Comparison of ENCODE assay signal across 15 cellular contexts in genomic region chr10:103216378-103216777, GRCh38. TPM values are rescaled to one million over a fixed set of nuclear protein-coding genes. Genes with fewer than 3 reads are reported as not detected.
"Had no signal": no experiment of that assay in that cellular context is flagged by ENCODE, and none has a peak within 500 bp of the region (broad histone marks: within the 10 kb centered on the region; RNA-seq: fewer than 3 reads in every experiment).

No MANE protein-coding gene starts in this region.

RNA-seq across cellular contexts. Expression of gene RPEL1, which starts 29.3 kb away (rescaled TPM):
- total RNA-seq: activated B cell treated with CpG ODN at 0.5 μM for 24 hours; activated CD8-positive, alpha-beta T cell treated with anti-CD3 and anti-CD28 coated beads for 36 hours; activated T-helper 17 cell treated with anti-CD3 and anti-CD28 coated beads, Interleukin-2, amount 50 U/mL, for 72 hours; gastrocnemius medialis; left colon; liver; mononuclear cell; natural killer cell treated with Interleukin-12 subunit alpha and Interleukin-12 subunit beta and Interleukin-15 and Interleukin-18, amount 100 ng/mL, for 72 hours; osteocyte; progenitor cell of endocrine pancreas; sciatic nerve; subcutaneous adipose tissue; T-helper 2 cell treated with Interferon-gamma antibody and Interleukin-4, amounts not matched to agents 100 ng/mL and 5 ng/mL, for 36 hours; thoracic aorta had no signal
- polyA plus RNA-seq: hepatocyte, liver had no signal
